8 cellular contexts compared by ENCODE assay signal in genomic region chr7:131235489-131236317, GRCh38.
A peak's percentile ranks its signal among the peaks of the same experiment; 100 is the strongest.
DNase-seq lines count a peak whose midpoint lies in the region; ATAC-seq and TF ChIP-seq lines count a peak whose summit lies in the region.

No MANE protein-coding gene starts in this region.

- DNase-seq in BE2C (peak; percentile 64), NCI-H146 treated with DMSO at 0.1 percent for 48 hours (lab: John Stamatoyannopoulos, UW; ENCODE audit: unreplicated experiment) (peak; percentile 83), epithelial cell of prostate (ENCODE audit: low read depth, low spot score) (peak; percentile 87), pons (ENCODE audit: low spot score) (peak; percentile 53), spleen (no peak), GM10266 (ENCODE audit: extremely low spot score) (no peak)
- peak; percentile 79 for DNase-seq in activated CD8-positive, alpha-beta memory T cell treated with anti-CD3 and anti-CD28 coated beads, Interleukin-2, amount 50 U/mL, for 48 hours

- TF ChIP-seq CTCF in BE2C (IDR thresholded peaks at IDR 0.05; ENCODE audit: low read depth, low read length): no peak
- TF ChIP-seq CTCF in spleen (IDR thresholded peaks at IDR 0.05 in 8 of 11, conservative IDR thresholded peaks at IDR 0.05 in 3 of 11): no peak
- TF ChIP-seq CTCF in GM10266 (IDR thresholded peaks at IDR 0.05; ENCODE audit: control insufficient read depth, insufficient read depth, low read depth, missing control alignments): no peak

- intact Hi-C loops in spleen (cut with DNase I; ENCODE audit: low total_unique reads): no loop called here

- H3K9me3 ChIP-seq in BE2C: no peaks in the 10 kb centered on the region
- H3K9me3 ChIP-seq in spleen: no peaks in the 10 kb centered on the region

- H3K27me3 ChIP-seq in BE2C: no peaks in the 10 kb centered on the region
- no peaks in the 10 kb centered on the region for H3K27me3 ChIP-seq in spleen (replicated peaks in 1 of 7)

- ATAC-seq in GM18505 (IDR thresholded peaks at IDR 0.05; ENCODE audit: unreplicated experiment): no peak

- H3K36me3 ChIP-seq in BE2C (no peaks in the 10 kb centered on the region), spleen (no peaks in the 10 kb centered on the region)

- no peak for TF ChIP-seq POLR2A in GM18505 (IDR thresholded peaks at IDR 0.05; ENCODE audit: borderline replicate concordance, extremely low read depth, insufficient read depth, insufficient read length)
- no peak for TF ChIP-seq POLR2A in spleen (IDR thresholded peaks at IDR 0.05)

- H3K4me3 ChIP-seq in BE2C (ENCODE audit: low read depth, low read length): peak overlapping the region; percentile 44
- H3K4me3 ChIP-seq in spleen: no peak overlapping the region

- H3K27ac ChIP-seq in epithelial cell of prostate (peak overlapping the region; percentile 71), spleen (peak overlapping the region in 2 of 8 donors; percentile 17 to 37)

- 45 to 53% (median 49%) methylated on average over 13 of the region's 13 CpGs for WGBS in spleen, 5 donors

- H3K4me1 ChIP-seq in BE2C: peaks cover 7% of the 10 kb centered on the region; the same call in 1 of the 2 replicates
- peaks cover 0 to 44% (median 19%) of the 10 kb centered on the region in 6 donors for H3K4me1 ChIP-seq in spleen

Comparison
In these comparisons a context has a peak if more than half of its experiments do, and no peak if none do; other contexts are left out.
1. DNase-seq: peak in BE2C (single experiment), NCI-H146 treated with DMSO at 0.1 percent for 48 hours (single experiment), activated CD8-positive, alpha-beta memory T cell treated with anti-CD3 and anti-CD28 coated beads, Interleukin-2, amount 50 U/mL, for 48 hours (single experiment), epithelial cell of prostate (single experiment) and pons (single experiment); none in spleen (single experiment) and GM10266 (single experiment).